ENCODE assay signal across 8 cellular contexts in genomic region chr14:91154851-91155625, GRCh38. TPM values are rescaled to one million over a fixed set of nuclear protein-coding genes. Genes with fewer than 3 reads are reported as not detected.
DNase-seq lines count a peak whose midpoint lies in the region; ATAC-seq and TF ChIP-seq lines count a peak whose summit lies in the region.

No MANE protein-coding gene starts in this region.

- H3K36me3 Mint-ChIP-seq in activated naive CD8-positive, alpha-beta T cell treated with anti-CD3 and anti-CD28 coated beads, Interleukin-2, amount 10 ng/mL, durations not matched to agents 7 days and 5 days = peaks cover 38% of the 10 kb centered on the region
- H3K36me3 Mint-ChIP-seq in activated naive CD8-positive, alpha-beta T cell treated with anti-CD3 and anti-CD28 coated beads for 36 hours = peaks cover 13% of the 10 kb centered on the region
- peaks cover 0 to 48% (median 4%) of the 10 kb centered on the region in 3 donors for H3K36me3 Mint-ChIP-seq in naive thymus-derived CD8-positive, alpha-beta T cell

- peaks cover 19% of the 10 kb centered on the region for H3K4me1 Mint-ChIP-seq in activated naive CD8-positive, alpha-beta T cell treated with anti-CD3 and anti-CD28 coated beads, Interleukin-2, amount 10 ng/mL, durations not matched to agents 7 days and 5 days
- peaks cover 13% of the 10 kb centered on the region for H3K4me1 Mint-ChIP-seq in activated naive CD8-positive, alpha-beta T cell treated with anti-CD3 and anti-CD28 coated beads for 36 hours
- H3K4me1 Mint-ChIP-seq in naive thymus-derived CD8-positive, alpha-beta T cell = peaks cover 6 to 18% (median 17%) of the 10 kb centered on the region in 4 donors

- no peaks in the 10 kb centered on the region for H3K27me3 Mint-ChIP-seq in activated naive CD8-positive, alpha-beta T cell treated with anti-CD3 and anti-CD28 coated beads, Interleukin-2, amount 10 ng/mL, durations not matched to agents 7 days and 5 days
- H3K27me3 Mint-ChIP-seq in activated naive CD8-positive, alpha-beta T cell treated with anti-CD3 and anti-CD28 coated beads for 36 hours = no peaks in the 10 kb centered on the region
- H3K27me3 Mint-ChIP-seq in naive thymus-derived CD8-positive, alpha-beta T cell = no peaks in the 10 kb centered on the region

- ATAC-seq in activated naive CD8-positive, alpha-beta T cell treated with anti-CD3 and anti-CD28 coated beads, Interleukin-2, amount 10 ng/mL, durations not matched to agents 7 days and 5 days (ENCODE audit: low read depth) = peak; percentile 14
- ATAC-seq in naive thymus-derived CD8-positive, alpha-beta T cell = peak; percentile 46 to 57
- no peak for ATAC-seq in GM18873 (IDR thresholded peaks at IDR 0.05; ENCODE audit: low FRiP score, unreplicated experiment)
- ATAC-seq in GM18505 (IDR thresholded peaks at IDR 0.05; ENCODE audit: unreplicated experiment) = no peak
- no peak for ATAC-seq in GM21737 (IDR thresholded peaks at IDR 0.05; ENCODE audit: unreplicated experiment)

- H3K27ac Mint-ChIP-seq in activated naive CD8-positive, alpha-beta T cell treated with anti-CD3 and anti-CD28 coated beads, Interleukin-2, amount 10 ng/mL, durations not matched to agents 7 days and 5 days = peak overlapping the region; percentile 34
- no peak overlapping the region for H3K27ac Mint-ChIP-seq in activated naive CD8-positive, alpha-beta T cell treated with anti-CD3 and anti-CD28 coated beads for 36 hours
- peak overlapping the region in 3 of 10 donors; percentile 23 to 66 (median 32) for H3K27ac Mint-ChIP-seq in naive thymus-derived CD8-positive, alpha-beta T cell

- no peak for TF ChIP-seq POLR2A in GM18505 (IDR thresholded peaks at IDR 0.05; ENCODE audit: borderline replicate concordance, extremely low read depth, insufficient read depth, insufficient read length)

- DNase-seq in activated naive CD8-positive, alpha-beta T cell treated with anti-CD3 and anti-CD28 coated beads, Interleukin-2, amount 10 ng/mL, durations not matched to agents 7 days and 5 days = no peak
- DNase-seq in activated naive CD8-positive, alpha-beta T cell treated with anti-CD3 and anti-CD28 coated beads for 36 hours = no peak
- peak; percentile 93 for DNase-seq in NCI-H345 (lab: John Stamatoyannopoulos, UW)
- peak; percentile 26 for DNase-seq in choroid plexus epithelial cell (ENCODE audit: low read depth)
- DNase-seq in naive thymus-derived CD8-positive, alpha-beta T cell = peak in 2 of 10 donors; percentile 17 to 26

- POLR2A ChIA-PET in activated naive CD8-positive, alpha-beta T cell treated with anti-CD3 and anti-CD28 coated beads, Interleukin-2, amount 10 ng/mL, durations not matched to agents 7 days and 5 days (lab: Charles Lee) = no interaction called here
- POLR2A ChIA-PET in naive thymus-derived CD8-positive, alpha-beta T cell (lab: Charles Lee) = interaction anchor here (0.7 kb wide), 1 partner anchor 954 kb away, joined by 4 read pairs; no protein-coding TSS in a partner anchor

- H3K9me3 Mint-ChIP-seq in activated naive CD8-positive, alpha-beta T cell treated with anti-CD3 and anti-CD28 coated beads, Interleukin-2, amount 10 ng/mL, durations not matched to agents 7 days and 5 days = no peaks in the 10 kb centered on the region
- no peaks in the 10 kb centered on the region for H3K9me3 Mint-ChIP-seq in activated naive CD8-positive, alpha-beta T cell treated with anti-CD3 and anti-CD28 coated beads for 36 hours
- no peaks in the 10 kb centered on the region for H3K9me3 Mint-ChIP-seq in naive thymus-derived CD8-positive, alpha-beta T cell

- no peak overlapping the region for H3K4me3 ChIP-seq in choroid plexus epithelial cell (ENCODE audit: low read depth, low read length)

- H3K4me3 Mint-ChIP-seq in activated naive CD8-positive, alpha-beta T cell treated with anti-CD3 and anti-CD28 coated beads, Interleukin-2, amount 10 ng/mL, durations not matched to agents 7 days and 5 days = no peak overlapping the region
- no peak overlapping the region for H3K4me3 Mint-ChIP-seq in activated naive CD8-positive, alpha-beta T cell treated with anti-CD3 and anti-CD28 coated beads for 36 hours
- no peak overlapping the region for H3K4me3 Mint-ChIP-seq in naive thymus-derived CD8-positive, alpha-beta T cell

- TF ChIP-seq CTCF in choroid plexus epithelial cell (conservative IDR thresholded peaks at IDR 0.05; ENCODE audit: low read depth, low read length) = no peak

RNA-seq across cellular contexts. Expression of gene DGLUCY, which starts 41.2 kb away (rescaled TPM):
- 100 to 1,000 TPM; 135 to 136 TPM for total RNA-seq in activated naive CD8-positive, alpha-beta T cell treated with anti-CD3 and anti-CD28 coated beads, Interleukin-2, amount 10 ng/mL, durations not matched to agents 7 days and 5 days
- 10 to 100 TPM; 31.9 to 36.1 TPM for total RNA-seq in activated naive CD8-positive, alpha-beta T cell treated with anti-CD3 and anti-CD28 coated beads for 36 hours
- 10 to 100 TPM; 83.5 to 83.9 TPM for total RNA-seq in naive thymus-derived CD8-positive, alpha-beta T cell
- polyA plus RNA-seq in naive thymus-derived CD8-positive, alpha-beta T cell = 10 to 100 TPM; 24.9 to 38.5 (median 28.5) TPM

Comparison
In these comparisons a context has a peak if more than half of its experiments do, and no peak if none do; other contexts are left out.
1. ATAC-seq: peak in activated naive CD8-positive, alpha-beta T cell treated with anti-CD3 and anti-CD28 coated beads, Interleukin-2, amount 10 ng/mL, durations not matched to agents 7 days and 5 days (single experiment) and naive thymus-derived CD8-positive, alpha-beta T cell (2 of 2); none in GM18873 (single experiment), GM18505 (single experiment) and GM21737 (single experiment).
2. DNase-seq: peak in NCI-H345 (single experiment) and choroid plexus epithelial cell (single experiment); none in activated naive CD8-positive, alpha-beta T cell treated with anti-CD3 and anti-CD28 coated beads, Interleukin-2, amount 10 ng/mL, durations not matched to agents 7 days and 5 days (single experiment) and activated naive CD8-positive, alpha-beta T cell treated with anti-CD3 and anti-CD28 coated beads for 36 hours (single experiment).